In the genomic region with DNA sequence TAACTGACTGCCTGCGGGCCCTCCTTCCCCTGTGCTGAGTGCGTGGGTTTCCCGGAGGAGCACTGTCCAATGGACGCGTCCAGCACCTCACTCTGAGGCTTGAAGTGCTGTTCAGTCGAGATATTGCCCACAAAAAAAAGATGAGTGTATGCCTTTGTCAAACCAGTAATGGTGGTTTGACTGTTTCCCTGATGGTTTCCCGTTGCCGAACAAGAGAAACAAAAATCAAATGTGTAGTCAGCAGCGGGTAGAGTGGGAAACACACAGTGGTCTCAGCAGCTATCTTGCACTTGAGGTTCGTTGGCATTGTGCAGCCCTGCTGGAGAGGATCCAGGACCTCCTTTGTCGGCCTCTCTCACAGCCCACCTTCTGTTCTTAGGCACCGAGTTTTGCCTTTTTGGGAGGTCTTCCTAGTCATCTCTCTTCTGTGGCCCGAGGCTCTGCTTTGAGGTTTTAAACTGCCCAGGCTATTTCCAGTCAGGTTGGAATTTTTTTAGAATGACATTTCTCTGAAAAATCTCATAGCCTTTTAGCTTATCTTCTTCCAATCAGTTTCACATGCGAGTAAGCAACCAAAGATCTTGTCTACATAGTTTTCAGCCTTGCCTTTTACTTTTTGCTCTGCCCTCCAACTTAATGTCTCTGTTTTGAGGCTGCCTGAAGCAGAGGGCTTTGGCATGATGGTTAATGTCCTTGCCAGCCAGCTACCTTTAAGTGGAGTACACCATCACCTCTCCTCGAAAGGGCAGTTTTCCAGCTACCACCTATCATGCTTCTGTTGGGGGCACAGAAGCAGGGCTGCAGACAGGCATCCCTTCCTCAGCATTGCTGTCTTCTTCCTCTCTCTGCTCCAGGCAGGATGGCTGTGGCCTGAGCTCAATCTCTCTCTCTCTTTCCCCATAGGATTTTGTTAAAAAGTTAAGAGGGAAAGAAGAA, we compare ENCODE assay signal across 23 cellular contexts.
DNase-seq lines count a peak whose midpoint lies in the region; ATAC-seq and TF ChIP-seq lines count a peak whose summit lies in the region.
"Had no signal": no experiment of that assay in that cellular context is flagged by ENCODE, and none has a peak within 500 bp of the region (broad histone marks: within the 10 kb centered on the region; RNA-seq: fewer than 3 reads in every experiment).

No MANE protein-coding gene starts in this region.

- H3K4me1 ChIP-seq in mesodermal cell (ENCODE audit: control insufficient read depth, insufficient read depth, low read length, poor library complexity, severe bottlenecking), result peaks cover 28% of the 10 kb centered on the region
- no peaks in the 10 kb centered on the region for H3K4me1 ChIP-seq in tibial artery
- H3K4me1 ChIP-seq: Caco-2, esophagus squamous epithelium had no signal

- H3K4me1 Mint-ChIP-seq in HFFc6 (ENCODE audit: low read depth) (peaks cover 71% of the 10 kb centered on the region), WTC11 (no peaks in the 10 kb centered on the region)
- peaks cover 24% of the 10 kb centered on the region for H3K4me1 Mint-ChIP-seq in activated T-helper 2 cell treated with anti-CD3 and anti-CD28 coated beads, Interferon-gamma antibody, Interleukin-2, Interleukin-4, amounts not matched to agents 10 μg/mL and 5 μg/mL and 100 μg/mL, durations not matched to agents 14 hours and 24 hours and 36 hours (ENCODE audit: low read depth)

- H3K36me3 Mint-ChIP-seq in HFFc6 (ENCODE audit: low read depth), result 0 out of 2 replicates have a peak, but pooled peaks cover 4% of the 10 kb centered on the region
- H3K36me3 Mint-ChIP-seq in activated T-helper 2 cell treated with anti-CD3 and anti-CD28 coated beads, Interferon-gamma antibody, Interleukin-2, Interleukin-4, amounts not matched to agents 10 μg/mL and 5 μg/mL and 100 μg/mL, durations not matched to agents 14 hours and 24 hours and 36 hours (ENCODE audit: low read depth), result no peaks in the 10 kb centered on the region
- no peaks in the 10 kb centered on the region for H3K36me3 Mint-ChIP-seq in WTC11
- H3K36me3 Mint-ChIP-seq: IgD-negative memory B cell had no signal

- H3K27ac ChIP-seq in mesodermal cell (ENCODE audit: low read depth, low read length, severe bottlenecking) (peak overlapping the region; percentile 3), tibial artery (no peak overlapping the region)
- H3K27ac ChIP-seq: esophagus squamous epithelium, thoracic aorta had no signal

- H3K9me3 ChIP-seq in mesodermal cell (ENCODE audit: control insufficient read depth, low read length), result no peaks in the 10 kb centered on the region
- H3K9me3 ChIP-seq in tibial artery, result peaks cover 0 to 11% (median 7%) of the 10 kb centered on the region in 3 donors
- H3K9me3 ChIP-seq: Caco-2, esophagus squamous epithelium, thoracic aorta had no signal

- H3K36me3 ChIP-seq in BJ (ENCODE audit: control insufficient read depth, insufficient read depth, low read length), result no peaks in the 10 kb centered on the region
- no peaks in the 10 kb centered on the region for H3K36me3 ChIP-seq in mesodermal cell (ENCODE audit: control insufficient read depth, insufficient read depth, low read length)
- H3K36me3 ChIP-seq in tibial artery, result no peaks in the 10 kb centered on the region
- H3K36me3 ChIP-seq: esophagus squamous epithelium, thoracic aorta had no signal

- POLR2A ChIA-PET in BJ (lab: Charles Lee), result no interaction called here
- POLR2A ChIA-PET in WTC11 (lab: Charles Lee), result no interaction called here

- DNase-seq in BJ (ENCODE audit: low read depth), result peak; percentile 47
- DNase-seq in HFFc6, result peak; percentile 86
- no peak for DNase-seq in activated T-helper 2 cell treated with anti-CD3 and anti-CD28 coated beads, Interferon-gamma antibody, Interleukin-2, Interleukin-4, amounts not matched to agents 10 μg/mL and 5 μg/mL and 100 μg/mL, durations not matched to agents 14 hours and 24 hours and 36 hours (ENCODE audit: low spot score)
- DNase-seq in HuH-7 (ENCODE audit: low spot score), result no peak
- DNase-seq in activated effector memory CD4-positive, alpha-beta T cell treated with Interleukin-2 at 50 U/mL for 16 hours, result no peak
- DNase-seq in tibial artery, result no peak
- no peak for DNase-seq in WTC11 (ENCODE audit: low spot score)
- DNase-seq: activated CD4-positive, alpha-beta T cell treated with anti-CD3 and anti-CD28 coated beads, Interleukin-2, amount 10 ng/mL, durations not matched to agents 24 days and 14 days; activated CD8-positive, alpha-beta memory T cell treated with anti-CD3 and anti-CD28 coated beads, Interleukin-2, amount 50 U/mL, for 48 hours; activated naive CD4-positive, alpha-beta T cell; Caco-2; effector CD4-positive, alpha-beta T cell; esophagus squamous epithelium; glutamatergic neuron; NCI-H1694 treated with DMSO at 0.1 percent for 48 hours; nucleus accumbens; retina; SW 1271 had no signal

- CTCF ChIA-PET in BJ (lab: Yijun Ruan, JAX) (no interaction called here), WTC11 (lab: Charles Lee) (interaction anchor here (1.0 kb wide), 1 partner anchor 91 kb away, joined by 3 read pairs; no protein-coding TSS in a partner anchor)

- ATAC-seq in WTC11, result no peak
- ATAC-seq: Right ventricle myocardium inferior had no signal

- TF ChIP-seq CTCF in BJ (IDR thresholded peaks at IDR 0.05; ENCODE audit: insufficient read depth, low read depth, low read length) (no peak), HFFc6 (IDR thresholded peaks at IDR 0.05) (no peak), tibial artery (IDR thresholded peaks at IDR 0.05) (no peak), WTC11 (IDR thresholded peaks at IDR 0.05) (no peak)

- 88 to 93% methylated on average over 11 to 15 of the region's 15 CpGs for WGBS in mesodermal cell (ENCODE audit: insufficient coverage in 2 of 2), 2 experiments

- intact Hi-C loops in activated T-helper 2 cell treated with anti-CD3 and anti-CD28 coated beads, Interferon-gamma antibody, Interleukin-2, Interleukin-4, amounts not matched to agents 10 μg/mL and 5 μg/mL and 100 μg/mL, durations not matched to agents 14 hours and 24 hours and 36 hours (cut with micrococcal nuclease), result loop anchor here (2.0 kb wide), 2 partner anchors 18 to 94 kb away; no protein-coding TSS in a partner anchor
- intact Hi-C loops in tibial artery (cut with DNase I; ENCODE audit: low total_unique reads), result no loop called here

- H3K27me3 Mint-ChIP-seq in HFFc6 (ENCODE audit: insufficient read depth) (no peaks in the 10 kb centered on the region; the same call in 1 of the 2 replicates), WTC11 (ENCODE audit: low read depth) (no peaks in the 10 kb centered on the region; the same call in 1 of the 2 replicates)
- peaks cover 10% of the 10 kb centered on the region for H3K27me3 Mint-ChIP-seq in activated T-helper 2 cell treated with anti-CD3 and anti-CD28 coated beads, Interferon-gamma antibody, Interleukin-2, Interleukin-4, amounts not matched to agents 10 μg/mL and 5 μg/mL and 100 μg/mL, durations not matched to agents 14 hours and 24 hours and 36 hours (ENCODE audit: low read depth)

- H3K27ac Mint-ChIP-seq in HFFc6 (peak overlapping the region; percentile 87), WTC11 (no peak overlapping the region)
- H3K27ac Mint-ChIP-seq in activated T-helper 2 cell treated with anti-CD3 and anti-CD28 coated beads, Interferon-gamma antibody, Interleukin-2, Interleukin-4, amounts not matched to agents 10 μg/mL and 5 μg/mL and 100 μg/mL, durations not matched to agents 14 hours and 24 hours and 36 hours, result peak overlapping the region; percentile 61
- H3K27ac Mint-ChIP-seq: activated CD4-positive, alpha-beta T cell treated with anti-CD3 and anti-CD28 coated beads, Interleukin-2, amount 10 ng/mL, durations not matched to agents 24 days and 14 days; B cell; IgD-negative memory B cell had no signal

- H3K4me3 Mint-ChIP-seq in HFFc6, result peak overlapping the region; percentile 68
- no peak overlapping the region for H3K4me3 Mint-ChIP-seq in activated T-helper 2 cell treated with anti-CD3 and anti-CD28 coated beads, Interferon-gamma antibody, Interleukin-2, Interleukin-4, amounts not matched to agents 10 μg/mL and 5 μg/mL and 100 μg/mL, durations not matched to agents 14 hours and 24 hours and 36 hours (ENCODE audit: low read depth)
- no peak overlapping the region for H3K4me3 Mint-ChIP-seq in WTC11
- H3K4me3 Mint-ChIP-seq: activated CD4-positive, alpha-beta T cell treated with anti-CD3 and anti-CD28 coated beads, Interleukin-2, amount 10 ng/mL, durations not matched to agents 24 days and 14 days; B cell; IgD-negative memory B cell had no signal

- H3K27me3 ChIP-seq in BJ (ENCODE audit: control insufficient read depth, insufficient read depth, low read length) (no peaks in the 10 kb centered on the region), tibial artery (no peaks in the 10 kb centered on the region)
- H3K27me3 ChIP-seq: esophagus squamous epithelium had no signal

- H3K9me3 Mint-ChIP-seq in HFFc6 (no peaks in the 10 kb centered on the region; the same call in 1 of the 2 replicates), WTC11 (peaks cover 8% of the 10 kb centered on the region)
- H3K9me3 Mint-ChIP-seq in activated T-helper 2 cell treated with anti-CD3 and anti-CD28 coated beads, Interferon-gamma antibody, Interleukin-2, Interleukin-4, amounts not matched to agents 10 μg/mL and 5 μg/mL and 100 μg/mL, durations not matched to agents 14 hours and 24 hours and 36 hours, result peaks cover 4% of the 10 kb centered on the region

- no peak overlapping the region for H3K4me3 ChIP-seq in BJ (ENCODE audit: low read depth, low read length)
- no peak overlapping the region for H3K4me3 ChIP-seq in mesodermal cell (ENCODE audit: extremely low read depth, insufficient read depth, low read length, poor library complexity, severe bottlenecking)
- H3K4me3 ChIP-seq in tibial artery, result no peak overlapping the region
- H3K4me3 ChIP-seq: esophagus squamous epithelium, thoracic aorta had no signal

TF ChIP-seq in WTC11, 78 proteins besides CTCF, POLR2A, EP300 and RAD21 (continues in another document):
- TF ChIP-seq HMGA2 (CRISPR knock-in tag; IDR thresholded peaks at IDR 0.05) (no peak), ZNF423 (CRISPR knock-in tag; IDR thresholded peaks at IDR 0.05) (no peak), ZNF317 (CRISPR knock-in tag; IDR thresholded peaks at IDR 0.05; ENCODE audit: borderline replicate concordance, low read depth) (no peak), ZNF138 (CRISPR knock-in tag; conservative IDR thresholded peaks at IDR 0.05) (no peak), NR3C1 (CRISPR knock-in tag; conservative IDR thresholded peaks at IDR 0.05; ENCODE audit: low read depth) (no peak), NFYB (CRISPR knock-in tag; conservative IDR thresholded peaks at IDR 0.05; ENCODE audit: low read depth) (no peak), RORB (CRISPR knock-in tag; IDR thresholded peaks at IDR 0.05) (no peak), TEAD1 (CRISPR knock-in tag; IDR thresholded peaks at IDR 0.05) (no peak)

Comparison
In these comparisons a context has a peak if more than half of its experiments do, and no peak if none do; other contexts are left out.
1. DNase-seq: peak in BJ (single experiment) and HFFc6 (single experiment); none in activated T-helper 2 cell treated with anti-CD3 and anti-CD28 coated beads, Interferon-gamma antibody, Interleukin-2, Interleukin-4, amounts not matched to agents 10 μg/mL and 5 μg/mL and 100 μg/mL, durations not matched to agents 14 hours and 24 hours and 36 hours (single experiment), HuH-7 (single experiment), activated effector memory CD4-positive, alpha-beta T cell treated with Interleukin-2 at 50 U/mL for 16 hours (single experiment), tibial artery (0 of 2) and WTC11 (single experiment).